Comparison of ENCODE assay signal across 16 cellular contexts in the genomic region with DNA sequence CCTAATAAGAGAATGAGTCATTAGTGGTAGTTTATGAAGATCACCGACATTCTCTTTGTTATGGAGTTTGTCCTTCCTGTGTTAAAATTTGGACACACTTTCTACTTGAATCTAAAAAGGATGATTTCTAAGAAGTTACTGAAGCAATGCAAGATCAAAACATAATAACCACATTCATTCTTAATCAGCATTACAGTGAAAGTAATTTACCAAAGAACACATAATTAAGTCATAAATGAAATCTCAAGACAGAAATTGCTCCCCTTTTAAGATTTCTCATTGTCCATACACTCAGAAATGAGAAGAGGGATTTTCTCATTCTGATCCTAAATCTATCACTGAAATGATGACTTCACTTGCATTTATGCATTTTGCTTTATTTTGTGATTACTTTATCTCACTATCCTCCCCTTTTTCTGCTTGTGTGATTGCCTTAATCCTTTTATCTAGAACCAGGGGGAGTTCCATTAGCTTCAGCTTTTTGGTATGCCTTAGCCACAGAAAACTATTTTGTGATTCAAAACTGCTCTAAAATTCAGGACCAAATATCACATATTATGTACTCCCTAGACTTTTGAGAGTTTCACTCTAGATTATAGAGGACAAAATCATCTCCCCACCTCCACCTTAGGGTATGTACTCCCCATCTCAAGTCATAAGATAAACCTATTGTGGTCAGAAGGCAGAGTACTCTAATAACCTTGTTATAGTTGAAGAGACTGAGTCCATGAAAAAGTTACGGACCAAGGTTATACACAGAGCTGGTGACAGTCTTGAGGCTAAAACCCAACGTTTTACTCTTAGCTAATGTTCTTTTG.
DNase-seq lines count a peak whose midpoint lies in the region; ATAC-seq and TF ChIP-seq lines count a peak whose summit lies in the region.
"Had no signal": no experiment of that assay in that cellular context is flagged by ENCODE, and none has a peak within 500 bp of the region (broad histone marks: within the 10 kb centered on the region; RNA-seq: fewer than 3 reads in every experiment).

No MANE protein-coding gene starts in this region.

- intact Hi-C loops in activated CD4-positive, alpha-beta T cell treated with anti-CD3 and anti-CD28 coated beads for 36 hours (cut with DNase I, micrococcal nuclease), result loop anchor here (1.0 to 10.0 kb wide), 10 partner anchors 55 to 500 kb away; no protein-coding TSS in a partner anchor

- peaks cover 41% of the 10 kb centered on the region for H3K36me3 Mint-ChIP-seq in activated CD4-positive, alpha-beta T cell treated with anti-CD3 and anti-CD28 coated beads for 36 hours (ENCODE audit: low read depth)
- peaks cover 17% of the 10 kb centered on the region for H3K36me3 Mint-ChIP-seq in activated naive CD8-positive, alpha-beta T cell
- H3K36me3 Mint-ChIP-seq in mesothelial cell of epicardium, result no peaks in the 10 kb centered on the region
- peaks cover 15 to 21% (median 20%) of the 10 kb centered on the region in 3 donors for H3K36me3 Mint-ChIP-seq in naive thymus-derived CD8-positive, alpha-beta T cell

- H3K4me3 ChIP-seq in GM06990 (replicated peaks; ENCODE audit: low read depth, low read length), result no peak overlapping the region
- H3K4me3 ChIP-seq: BLaER1 treated with 17β-estradiol and CSF1 and Interleukin-3, amounts not matched to agents 10 nM and 100 nM; MG63 had no signal

- ATAC-seq in activated CD4-positive, alpha-beta T cell treated with anti-CD3 and anti-CD28 coated beads for 36 hours, result peak; percentile 74
- ATAC-seq in naive thymus-derived CD8-positive, alpha-beta T cell, result no peak

- no peak for TF ChIP-seq CTCF in GM06990 (IDR thresholded peaks at IDR 0.05; ENCODE audit: insufficient read depth, low read length, poor library complexity, severe bottlenecking)
- no peak for TF ChIP-seq CTCF in mesothelial cell of epicardium (IDR thresholded peaks at IDR 0.05; ENCODE audit: unreplicated experiment)

- H3K4me3 Mint-ChIP-seq in activated CD4-positive, alpha-beta T cell treated with anti-CD3 and anti-CD28 coated beads for 36 hours, result no peak overlapping the region
- H3K4me3 Mint-ChIP-seq in activated naive CD8-positive, alpha-beta T cell, result no peak overlapping the region
- H3K4me3 Mint-ChIP-seq in mesothelial cell of epicardium, result no peak overlapping the region
- peak overlapping the region in 2 of 10 donors; percentile 11 to 23 for H3K4me3 Mint-ChIP-seq in naive thymus-derived CD8-positive, alpha-beta T cell

- POLR2A ChIA-PET in activated CD4-positive, alpha-beta T cell treated with anti-CD3 and anti-CD28 coated beads for 36 hours (lab: Charles Lee), result no interaction called here
- POLR2A ChIA-PET in naive thymus-derived CD8-positive, alpha-beta T cell (lab: Charles Lee), result interaction anchor here (0.7 kb wide), 1 partner anchor 416 kb away, joined by 3 read pairs; no protein-coding TSS in a partner anchor

- no peaks in the 10 kb centered on the region for H3K27me3 ChIP-seq in GM06990 (replicated peaks; ENCODE audit: control insufficient read depth, insufficient read depth, low read length)
- H3K27me3 ChIP-seq: BLaER1 treated with 17β-estradiol and CSF1 and Interleukin-3, amounts not matched to agents 10 nM and 100 nM; MG63 had no signal

- H3K4me1 Mint-ChIP-seq in activated CD4-positive, alpha-beta T cell treated with anti-CD3 and anti-CD28 coated beads for 36 hours, result peaks cover 50% of the 10 kb centered on the region
- peaks cover 42% of the 10 kb centered on the region for H3K4me1 Mint-ChIP-seq in activated naive CD8-positive, alpha-beta T cell (ENCODE audit: low read depth)
- H3K4me1 Mint-ChIP-seq in mesothelial cell of epicardium, result peaks cover 17% of the 10 kb centered on the region
- H3K4me1 Mint-ChIP-seq in naive thymus-derived CD8-positive, alpha-beta T cell, result peaks cover 15 to 42% (median 31%) of the 10 kb centered on the region in 4 donors

- no peaks in the 10 kb centered on the region for H3K36me3 ChIP-seq in GM06990 (ENCODE audit: control insufficient read depth, insufficient read depth, low read length)
- H3K36me3 ChIP-seq: BLaER1 treated with 17β-estradiol and CSF1 and Interleukin-3, amounts not matched to agents 10 nM and 100 nM; MG63 had no signal

- DNase-seq in activated CD4-positive, alpha-beta T cell treated with anti-CD3 and anti-CD28 coated beads for 36 hours, result no peak
- no peak for DNase-seq in activated CD4-positive, alpha-beta T cell treated with anti-CD3 and anti-CD28 coated beads for 1 hour
- DNase-seq in GM06990 (ENCODE audit: extremely low read depth, insufficient read length) (peak; percentile 37), mesothelial cell of epicardium (ENCODE audit: low spot score in 2 of 2, unreplicated experiment in 2 of 2) (no peak), DMS53 treated with DMSO at 0.1 percent for 48 hours (lab: John Stamatoyannopoulos, UW; ENCODE audit: unreplicated experiment) (no peak), amygdala (lab: John Stamatoyannopoulos, UW) (no peak)
- no peak for DNase-seq in naive thymus-derived CD8-positive, alpha-beta T cell
- DNase-seq: COR-L47, HCEC 1CT, MG63, NCI-H1105, NCI-H1694 treated with DMSO at 0.1 percent for 48 hours, NCI-H446 treated with DMSO at 0.1 percent for 48 hours, NCI-H82 had no signal

- no peaks in the 10 kb centered on the region for H3K27me3 Mint-ChIP-seq in activated CD4-positive, alpha-beta T cell treated with anti-CD3 and anti-CD28 coated beads for 36 hours
- no peaks in the 10 kb centered on the region for H3K27me3 Mint-ChIP-seq in activated naive CD8-positive, alpha-beta T cell
- peaks cover 29% of the 10 kb centered on the region for H3K27me3 Mint-ChIP-seq in mesothelial cell of epicardium (ENCODE audit: low read depth)
- H3K27me3 Mint-ChIP-seq in naive thymus-derived CD8-positive, alpha-beta T cell, result no peaks in the 10 kb centered on the region

- CTCF ChIA-PET in activated CD4-positive, alpha-beta T cell treated with anti-CD3 and anti-CD28 coated beads for 36 hours (lab: Charles Lee), result interaction anchor here (0.6 to 1.0 kb wide), 2 partner anchors 138 to 181 kb away, joined by 3 read pairs; no protein-coding TSS in a partner anchor

- H3K27ac Mint-ChIP-seq in activated CD4-positive, alpha-beta T cell treated with anti-CD3 and anti-CD28 coated beads for 36 hours, result peak overlapping the region; percentile 66
- peak overlapping the region; percentile 46 for H3K27ac Mint-ChIP-seq in activated naive CD8-positive, alpha-beta T cell
- peak overlapping the region; percentile 2 for H3K27ac Mint-ChIP-seq in mesothelial cell of epicardium
- no peak overlapping the region for H3K27ac Mint-ChIP-seq in naive thymus-derived CD8-positive, alpha-beta T cell

- peaks cover 11% of the 10 kb centered on the region for H3K9me3 Mint-ChIP-seq in activated CD4-positive, alpha-beta T cell treated with anti-CD3 and anti-CD28 coated beads for 36 hours (ENCODE audit: low read depth)
- H3K9me3 Mint-ChIP-seq in activated naive CD8-positive, alpha-beta T cell (ENCODE audit: low read depth), result peaks cover 4% of the 10 kb centered on the region
- peaks cover 11% of the 10 kb centered on the region for H3K9me3 Mint-ChIP-seq in mesothelial cell of epicardium
- H3K9me3 Mint-ChIP-seq in naive thymus-derived CD8-positive, alpha-beta T cell, result peaks cover 0 to 28% (median 7%) of the 10 kb centered on the region in 9 donors

Comparison
In these comparisons a context has a peak if more than half of its experiments do, and no peak if none do; other contexts are left out.
1. H3K27ac Mint-ChIP-seq: peak in activated CD4-positive, alpha-beta T cell treated with anti-CD3 and anti-CD28 coated beads for 36 hours (single experiment), activated naive CD8-positive, alpha-beta T cell (single experiment) and mesothelial cell of epicardium (single experiment); none in naive thymus-derived CD8-positive, alpha-beta T cell (0 of 10).